In genomic region chr17:64022631-64023063, GRCh38 we compare ENCODE assay signal across 11 cellular contexts. TPM values are rescaled to one million over a fixed set of nuclear protein-coding genes. Genes with fewer than 3 reads are reported as not detected.
DNase-seq lines count a peak whose midpoint lies in the region; ATAC-seq and TF ChIP-seq lines count a peak whose summit lies in the region.
"Had no signal": no experiment of that assay in that cellular context is flagged by ENCODE, and none has a peak within 500 bp of the region (broad histone marks: within the 10 kb centered on the region; RNA-seq: fewer than 3 reads in every experiment).

No MANE protein-coding gene starts in this region.

- H3K4me1 ChIP-seq in MM.1S (ENCODE audit: low read length) (peaks cover 6% of the 10 kb centered on the region), neutrophil (ENCODE audit: control insufficient read depth in 1 of 2, insufficient read depth in 1 of 2, low read depth in 1 of 2, low read length in 1 of 2) (peaks cover 25 to 26% of the 10 kb centered on the region in 2 experiments)
- H3K4me1 ChIP-seq: breast epithelium had no signal

- CTCF ChIA-PET in CD4-positive, alpha-beta T cell (lab: Charles Lee): interaction anchor here (0.7 to 1.2 kb wide), 5 partner anchors 21 to 111 kb away, joined by 3 read pairs; no protein-coding TSS in a partner anchor

- peak overlapping the region; percentile 85 for H3K4me3 Mint-ChIP-seq in CD4-positive, alpha-beta T cell
- H3K4me3 Mint-ChIP-seq in activated naive CD8-positive, alpha-beta T cell treated with anti-CD3 and anti-CD28 coated beads, Interleukin-2, amount 10 ng/mL, durations not matched to agents 7 days and 5 days: no peak overlapping the region

- H3K36me3 Mint-ChIP-seq in CD4-positive, alpha-beta T cell (ENCODE audit: low read depth): peaks cover 21% of the 10 kb centered on the region
- no peaks in the 10 kb centered on the region for H3K36me3 Mint-ChIP-seq in activated naive CD8-positive, alpha-beta T cell treated with anti-CD3 and anti-CD28 coated beads, Interleukin-2, amount 10 ng/mL, durations not matched to agents 7 days and 5 days

- H3K4me3 ChIP-seq in MM.1S (ENCODE audit: low read length): no peak overlapping the region
- H3K4me3 ChIP-seq in neutrophil (ENCODE audit: low read depth in 1 of 2, low read length in 1 of 2): no peak overlapping the region
- H3K4me3 ChIP-seq: breast epithelium had no signal

- H3K27ac ChIP-seq in CD4-positive, alpha-beta T cell (ENCODE audit: low read depth, low read length): peak overlapping the region; percentile 98
- H3K27ac ChIP-seq in MM.1S (ENCODE audit: low read length) (peak overlapping the region; percentile 27; the same call in 1 of the 2 replicates), neutrophil (peak overlapping the region; percentile 23)
- H3K27ac ChIP-seq: breast epithelium, epithelial cell of prostate had no signal

- no peak for TF ChIP-seq CTCF in CD4-positive, alpha-beta T cell (IDR thresholded peaks at IDR 0.05)
- no peak for TF ChIP-seq CTCF in MM.1S (IDR thresholded peaks at IDR 0.05; ENCODE audit: low read length)
- TF ChIP-seq CTCF in neutrophil (IDR thresholded peaks at IDR 0.05): no peak

- POLR2A ChIA-PET in CD4-positive, alpha-beta T cell (lab: Charles Lee): interaction anchor here (0.6 to 8.0 kb wide), 6 partner anchors 16 to 179 kb away, joined by 3 to 156 read pairs (median 45); partner anchors contain the start of genes ERN1 and PRR29
- POLR2A ChIA-PET in activated naive CD8-positive, alpha-beta T cell treated with anti-CD3 and anti-CD28 coated beads, Interleukin-2, amount 10 ng/mL, durations not matched to agents 7 days and 5 days (lab: Charles Lee): no interaction called here

- H4K20me1 ChIP-seq in MM.1S (ENCODE audit: insufficient read depth, low read length): no peaks in the 10 kb centered on the region

- no peak overlapping the region for H3K4me2 ChIP-seq in MM.1S (ENCODE audit: low read depth, low read length)

- peak in 1 of 10 experiments; percentile 33 for DNase-seq in CD4-positive, alpha-beta T cell
- DNase-seq in MM.1S: no peak
- no peak for DNase-seq in activated naive CD8-positive, alpha-beta T cell treated with anti-CD3 and anti-CD28 coated beads, Interleukin-2, amount 10 ng/mL, durations not matched to agents 7 days and 5 days
- no peak for DNase-seq in NCI-H146 treated with DMSO at 0.1 percent for 48 hours (lab: John Stamatoyannopoulos, UW; ENCODE audit: unreplicated experiment)
- no peak for DNase-seq in COR-L47 (lab: John Stamatoyannopoulos, UW)
- DNase-seq: mammary epithelial cell; stimulated activated naive CD4-positive, alpha-beta T cell treated with Interleukin-2 at 50 U/mL for 16 hours had no signal

- H3K36me3 ChIP-seq in MM.1S (replicated peaks; ENCODE audit: insufficient read depth, low read length) (no peaks in the 10 kb centered on the region), neutrophil (no peaks in the 10 kb centered on the region)
- H3K36me3 ChIP-seq: breast epithelium had no signal

- H3K79me2 ChIP-seq in MM.1S (ENCODE audit: low read length): peaks cover 23% of the 10 kb centered on the region

- intact Hi-C loops in CD4-positive, alpha-beta T cell (cut with DNase I, micrococcal nuclease): loop anchor here (5.0 to 10.0 kb wide), 3 partner anchors 75 to 482 kb away; partner anchors contain the start of genes CCDC47 (in 1 of the 2), CEP95 (in 1 of the 2), DDX42 (in 1 of the 2) and DDX5 (in 1 of the 2)

- H3F3A ChIP-seq in MM.1S (ENCODE audit: insufficient read depth, low read length): peaks cover 52% of the 10 kb centered on the region

- H3K27me3 ChIP-seq in CD4-positive, alpha-beta T cell (ENCODE audit: control insufficient read depth, insufficient read depth, low read length): no peaks in the 10 kb centered on the region
- H3K27me3 ChIP-seq in MM.1S (replicated peaks; ENCODE audit: insufficient read depth, low read length) (no peaks in the 10 kb centered on the region), neutrophil (no peaks in the 10 kb centered on the region)
- H3K27me3 ChIP-seq: breast epithelium had no signal

- no peak for ATAC-seq in CD4-positive, alpha-beta T cell (ENCODE audit: poor library complexity)
- no peak for ATAC-seq in activated naive CD8-positive, alpha-beta T cell treated with anti-CD3 and anti-CD28 coated beads, Interleukin-2, amount 10 ng/mL, durations not matched to agents 7 days and 5 days (ENCODE audit: low read depth)
- no peak for ATAC-seq in HG02642 (IDR thresholded peaks at IDR 0.05; ENCODE audit: poor library complexity, unreplicated experiment)

- H3K9me2 ChIP-seq in MM.1S (replicated peaks; ENCODE audit: insufficient read depth, low read length): no peaks in the 10 kb centered on the region

- peak overlapping the region; percentile 100 for H3K27ac Mint-ChIP-seq in CD4-positive, alpha-beta T cell
- H3K27ac Mint-ChIP-seq in activated naive CD8-positive, alpha-beta T cell treated with anti-CD3 and anti-CD28 coated beads, Interleukin-2, amount 10 ng/mL, durations not matched to agents 7 days and 5 days: peak overlapping the region; percentile 85

- H3K4me1 Mint-ChIP-seq in CD4-positive, alpha-beta T cell (ENCODE audit: low read depth): peaks cover 76% of the 10 kb centered on the region
- peaks cover 51% of the 10 kb centered on the region for H3K4me1 Mint-ChIP-seq in activated naive CD8-positive, alpha-beta T cell treated with anti-CD3 and anti-CD28 coated beads, Interleukin-2, amount 10 ng/mL, durations not matched to agents 7 days and 5 days

- H3K9me3 Mint-ChIP-seq in CD4-positive, alpha-beta T cell: no peaks in the 10 kb centered on the region
- H3K9me3 Mint-ChIP-seq in activated naive CD8-positive, alpha-beta T cell treated with anti-CD3 and anti-CD28 coated beads, Interleukin-2, amount 10 ng/mL, durations not matched to agents 7 days and 5 days: no peaks in the 10 kb centered on the region

- H2AFZ ChIP-seq in MM.1S (ENCODE audit: low read length): no peak overlapping the region

- no peak overlapping the region for H3K9ac ChIP-seq in MM.1S (ENCODE audit: low read length)

- no peaks in the 10 kb centered on the region for H3K9me3 ChIP-seq in CD4-positive, alpha-beta T cell (ENCODE audit: control insufficient read depth, low read length)
- H3K9me3 ChIP-seq in MM.1S (replicated peaks; ENCODE audit: insufficient read depth, low read length) (no peaks in the 10 kb centered on the region), neutrophil (no peaks in the 10 kb centered on the region)
- H3K9me3 ChIP-seq: breast epithelium had no signal

- H3K27me3 Mint-ChIP-seq in CD4-positive, alpha-beta T cell: no peaks in the 10 kb centered on the region
- H3K27me3 Mint-ChIP-seq in activated naive CD8-positive, alpha-beta T cell treated with anti-CD3 and anti-CD28 coated beads, Interleukin-2, amount 10 ng/mL, durations not matched to agents 7 days and 5 days: no peaks in the 10 kb centered on the region

RNA-seq across cellular contexts. Expression of gene ICAM2, which starts 2.2 kb away (rescaled TPM):
- total RNA-seq in CD4-positive, alpha-beta T cell: 10 to 100 TPM; 50.6 to 54.7 TPM
- total RNA-seq in activated naive CD8-positive, alpha-beta T cell treated with anti-CD3 and anti-CD28 coated beads, Interleukin-2, amount 10 ng/mL, durations not matched to agents 7 days and 5 days: 10 to 100 TPM; 59.0 to 61.7 TPM

RNA-seq across cellular contexts. Expression of gene PRR29, which starts 24.5 kb away (rescaled TPM):
- total RNA-seq in CD4-positive, alpha-beta T cell: under 1 TPM; 0.56 to 0.71 TPM
- total RNA-seq in activated naive CD8-positive, alpha-beta T cell treated with anti-CD3 and anti-CD28 coated beads, Interleukin-2, amount 10 ng/mL, durations not matched to agents 7 days and 5 days: 1 to 10 TPM in 1 of 2 experiments, under 1 TPM in 1; 1.00 to 1.4 TPM

RNA-seq across cellular contexts. Expression of gene SCN4A, which starts 49.9 kb away (rescaled TPM):
- total RNA-seq in CD4-positive, alpha-beta T cell: under 1 TPM in 1 of 2 experiments, not detected in 1; 0.03 TPM
- not detected for total RNA-seq in activated naive CD8-positive, alpha-beta T cell treated with anti-CD3 and anti-CD28 coated beads, Interleukin-2, amount 10 ng/mL, durations not matched to agents 7 days and 5 days
- total RNA-seq: mammary epithelial cell had no signal

Comparison
In these comparisons a context has a peak if more than half of its experiments do, and no peak if none do; other contexts are left out.
1. H3K27ac ChIP-seq: peak in every context shown above with its lines; median percentile 98 in CD4-positive, alpha-beta T cell; 27 in MM.1S; 23 in neutrophil.